Comparison of ENCODE assay signal across 20 cellular contexts in genomic region chr20:3064119-3064518, GRCh38. TPM values are rescaled to one million over a fixed set of nuclear protein-coding genes. Genes with fewer than 3 reads are reported as not detected.
"Had no signal": no experiment of that assay in that cellular context is flagged by ENCODE, and none has a peak within 500 bp of the region (broad histone marks: within the 10 kb centered on the region; RNA-seq: fewer than 3 reads in every experiment).

No MANE protein-coding gene starts in this region.

RNA-seq across cellular contexts. Expression of gene OXT, which starts 7.3 kb away (rescaled TPM):
- total RNA-seq: activated naive CD4-positive, alpha-beta T cell treated with anti-CD3 and anti-CD28 coated beads for 36 hours; activated naive CD4-positive, alpha-beta T cell treated with anti-CD3 and anti-CD28 coated beads, Interleukin-2, amount 50 U/mL, for 72 hours; activated T-helper 1 cell treated with anti-CD3 and anti-CD28 coated beads, Interleukin-12 subunit alpha, Interleukin-12 subunit beta, Interleukin-2, Interleukin-4 antibody, amounts not matched to agents 30 ng/mL and 10 ng/mL and 1 ng/mL, durations not matched to agents 14 hours and 24 hours and 36 hours; activated T-helper 17 cell treated with anti-CD3 and anti-CD28 coated beads, Interleukin-2, amount 50 U/mL, for 72 hours; activated T-helper 2 cell treated with anti-CD3 and anti-CD28 coated beads, Interferon-gamma antibody, Interleukin-2, Interleukin-4, amounts not matched to agents 10 μg/mL and 5 μg/mL and 100 μg/mL, durations not matched to agents 14 hours and 24 hours and 36 hours; aorta; ascending aorta; astrocyte; body of pancreas; bronchial epithelial cell; cardiac muscle cell; cardiac septum; cerebellum; chondrocyte had no signal
- polyA plus RNA-seq: cardiac muscle cell had no signal

RNA-seq across cellular contexts. Expression of gene AVP, which starts 20.4 kb away (rescaled TPM):
- total RNA-seq: activated naive CD4-positive, alpha-beta T cell treated with anti-CD3 and anti-CD28 coated beads for 36 hours; activated naive CD8-positive, alpha-beta T cell treated with anti-CD3 and anti-CD28 coated beads for 36 hours; activated naive CD8-positive, alpha-beta T cell treated with anti-CD3 and anti-CD28 coated beads, Interleukin-2, amount 10 ng/mL, durations not matched to agents 7 days and 5 days; activated T-cell treated with anti-CD3 and anti-CD28 coated beads, Interleukin-2, amount 50 U/mL, for 4 hours; activated T-cell treated with anti-CD3 and anti-CD28 coated beads, Interleukin-2, amount 50 U/mL, for 72 hours; activated T-helper 1 cell treated with anti-CD3 and anti-CD28 coated beads, Interleukin-12 subunit alpha, Interleukin-12 subunit beta, Interleukin-2, Interleukin-4 antibody, amounts not matched to agents 30 ng/mL and 10 ng/mL and 1 ng/mL, durations not matched to agents 14 hours and 24 hours and 36 hours; activated T-helper 17 cell treated with anti-CD3 and anti-CD28 coated beads, Interleukin-2, amount 50 U/mL, for 72 hours; activated T-helper 2 cell treated with anti-CD3 and anti-CD28 coated beads, Interferon-gamma antibody, Interleukin-2, Interleukin-4, amounts not matched to agents 10 μg/mL and 5 μg/mL and 100 μg/mL, durations not matched to agents 14 hours and 24 hours and 36 hours; aorta; ascending aorta; astrocyte; body of pancreas; breast epithelium; bronchial epithelial cell; cardiac muscle cell; cardiac septum; cerebellum; chondrocyte had no signal
- polyA plus RNA-seq: aorta, cardiac muscle cell had no signal

RNA-seq across cellular contexts. Expression of gene GNRH2, which starts 20.7 kb away (rescaled TPM):
- total RNA-seq: activated naive CD4-positive, alpha-beta T cell treated with anti-CD3 and anti-CD28 coated beads for 36 hours; ascending aorta; body of pancreas; breast epithelium; cardiac septum; cerebellum; chondrocyte had no signal
- polyA plus RNA-seq: adipose tissue, cardiac muscle cell had no signal
